11 cellular contexts compared by ENCODE assay signal in genomic region chr2:128777091-128778045, GRCh38.
"Had no signal": no experiment of that assay in that cellular context is flagged by ENCODE, and none has a peak within 500 bp of the region (broad histone marks: within the 10 kb centered on the region; RNA-seq: fewer than 3 reads in every experiment).

No MANE protein-coding gene starts in this region.

- H3K4me1 ChIP-seq: gastroesophageal sphincter had no signal

- H3K27me3 ChIP-seq: gastroesophageal sphincter had no signal

- H3K27ac ChIP-seq: gastroesophageal sphincter, psoas muscle had no signal

- H3K4me3 ChIP-seq: gastroesophageal sphincter, psoas muscle had no signal

- H3K9me3 ChIP-seq: gastroesophageal sphincter, psoas muscle had no signal

- ATAC-seq: activated T-cell treated with anti-CD3 and anti-CD28 coated beads, Interleukin-2, amount 50 U/mL, for 4 hours; gastroesophageal sphincter; naive thymus-derived CD4-positive, alpha-beta T cell; psoas muscle had no signal

- DNase-seq: activated CD4-positive, alpha-beta T cell treated with anti-CD3 and anti-CD28 coated beads, Interleukin-2, amount 10 ng/mL, durations not matched to agents 7 days and 5 days; activated gamma-delta T cell treated with Interleukin-2 at 50 U/mL for 16 hours; activated T-cell treated with anti-CD3 and anti-CD28 coated beads, Interleukin-2, amount 50 U/mL, for 4 hours; caudate nucleus; kidney; naive thymus-derived CD4-positive, alpha-beta T cell; psoas muscle; Right ventricle myocardium superior; stimulated activated CD4-positive, alpha-beta T cell treated with anti-CD3 and anti-CD28 coated beads, Interleukin-4, amount 100 ng/mL, for 1 hour; stimulated activated CD8-positive, alpha-beta memory T cell treated with anti-CD3 and anti-CD28 coated beads, Interleukin-4, amount 100 ng/mL, for 48 hours had no signal

- H3K36me3 ChIP-seq: gastroesophageal sphincter had no signal
